12 cellular contexts compared by ENCODE assay signal in the genomic region with DNA sequence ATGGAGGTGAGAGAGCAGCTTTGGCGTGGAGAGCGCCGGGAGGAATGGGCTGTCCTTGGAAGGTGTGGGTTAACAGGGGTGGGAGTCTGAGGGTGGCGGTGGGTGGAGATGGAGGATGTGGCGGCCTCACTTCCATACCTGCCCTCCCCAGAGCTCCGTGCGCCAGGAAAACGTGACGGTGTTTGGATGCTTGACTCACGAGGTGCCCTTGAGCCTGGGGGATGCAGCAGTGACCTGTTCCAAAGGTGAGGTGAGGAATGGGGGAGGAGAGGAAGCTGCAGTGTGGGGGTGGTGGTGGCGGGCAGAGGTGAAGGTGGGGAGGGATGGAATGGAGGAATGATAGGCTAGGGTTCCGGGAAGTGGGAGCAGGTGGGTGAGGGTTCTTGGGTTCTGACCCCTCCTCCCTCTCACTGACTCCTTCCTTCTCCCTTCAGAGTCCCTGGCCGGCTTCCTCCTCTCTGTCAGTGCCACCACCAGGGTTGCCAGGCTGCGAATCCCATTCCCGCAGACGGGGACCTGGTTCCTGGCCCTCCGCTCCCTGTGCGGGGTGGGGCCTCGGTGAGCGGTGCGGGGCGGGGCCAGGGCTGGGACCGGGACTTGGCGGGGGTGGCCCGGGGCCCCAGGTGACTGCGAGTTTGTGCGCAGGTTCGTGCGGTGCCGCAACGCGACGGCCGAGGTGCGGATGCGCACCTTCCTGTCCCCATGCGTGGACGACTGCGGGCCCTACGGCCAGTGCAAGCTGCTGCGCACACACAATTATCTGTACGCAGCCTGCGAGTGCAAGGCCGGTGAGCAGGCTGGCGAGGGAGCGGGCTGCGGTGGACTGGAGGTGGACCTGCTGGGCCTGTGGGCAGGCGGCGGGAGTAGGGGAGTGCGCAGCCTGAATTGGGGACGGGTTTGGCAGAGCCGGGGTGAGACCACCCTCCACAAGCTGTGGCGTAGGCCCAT. TPM values are rescaled to one million over a fixed set of nuclear protein-coding genes. Genes with fewer than 3 reads are reported as not detected.
DNase-seq lines count a peak whose midpoint lies in the region; ATAC-seq lines count a peak whose summit lies in the region.
"Had no signal": no experiment of that assay in that cellular context is flagged by ENCODE, and none has a peak within 500 bp of the region (broad histone marks: within the 10 kb centered on the region; RNA-seq: fewer than 3 reads in every experiment).

No MANE protein-coding gene starts in this region.

- WGBS in HUES64 = 15% methylated on average over 52 of the region's 53 CpGs

- peaks cover 47% of the 10 kb centered on the region for H3K4me1 Mint-ChIP-seq in memory B cell
- peaks cover 7 to 19% of the 10 kb centered on the region in 2 donors for H3K4me1 Mint-ChIP-seq in natural killer cell treated with Interleukin-12 subunit alpha and Interleukin-12 subunit beta and Interleukin-15 and Interleukin-18, amount 100 ng/mL, for 72 hours (ENCODE audit: low read depth in 2 of 2)

- ATAC-seq in memory B cell (ENCODE audit: low read depth) = no peak
- no peak for ATAC-seq in natural killer cell treated with Interleukin-12 subunit alpha and Interleukin-12 subunit beta and Interleukin-15 and Interleukin-18, amount 100 ng/mL, for 72 hours
- no peak for ATAC-seq in GM19035 (IDR thresholded peaks at IDR 0.05; ENCODE audit: unreplicated experiment)
- ATAC-seq: K562 had no signal

- peaks cover 3% of the 10 kb centered on the region; the same call in 1 of the 2 replicates for H3K36me3 ChIP-seq in HUES64 (ENCODE audit: insufficient read depth, low read length)
- H3K36me3 ChIP-seq in stomach smooth muscle (ENCODE audit: control insufficient read depth in 2 of 2, insufficient read depth in 2 of 2, low read length in 2 of 2) = peaks cover 14 to 16% of the 10 kb centered on the region in 2 donors

- H3K9me3 Mint-ChIP-seq in memory B cell = no peaks in the 10 kb centered on the region
- no peaks in the 10 kb centered on the region for H3K9me3 Mint-ChIP-seq in natural killer cell treated with Interleukin-12 subunit alpha and Interleukin-12 subunit beta and Interleukin-15 and Interleukin-18, amount 100 ng/mL, for 72 hours

- H3K27me3 ChIP-seq in HUES64 (ENCODE audit: insufficient read depth, low read length) (peaks cover 19% of the 10 kb centered on the region), stomach smooth muscle (ENCODE audit: control insufficient read depth in 1 of 2, insufficient read depth in 2 of 2, low read length in 2 of 2) (no peaks in the 10 kb centered on the region)
- H3K27me3 ChIP-seq: tibial nerve had no signal

- H3K9ac ChIP-seq in HUES64 (ENCODE audit: low read depth, low read length) (peak overlapping the region; percentile 27; the same call in 1 of the 2 replicates), stomach smooth muscle (ENCODE audit: low read length in 2 of 2) (peak overlapping the region in 1 of 2 donors; percentile 2)

- H3K4me3 Mint-ChIP-seq in memory B cell = peak overlapping the region; percentile 49
- no peak overlapping the region for H3K4me3 Mint-ChIP-seq in natural killer cell treated with Interleukin-12 subunit alpha and Interleukin-12 subunit beta and Interleukin-15 and Interleukin-18, amount 100 ng/mL, for 72 hours

- peaks cover 2% of the 10 kb centered on the region for H3K36me3 Mint-ChIP-seq in memory B cell
- no peaks in the 10 kb centered on the region for H3K36me3 Mint-ChIP-seq in natural killer cell treated with Interleukin-12 subunit alpha and Interleukin-12 subunit beta and Interleukin-15 and Interleukin-18, amount 100 ng/mL, for 72 hours

- H3K27ac Mint-ChIP-seq in memory B cell = peak overlapping the region; percentile 48
- H3K27ac Mint-ChIP-seq in natural killer cell treated with Interleukin-12 subunit alpha and Interleukin-12 subunit beta and Interleukin-15 and Interleukin-18, amount 100 ng/mL, for 72 hours = no peak overlapping the region

- H3K27ac ChIP-seq in HUES64 (ENCODE audit: low read depth, low read length) (peak overlapping the region; percentile 44; the same call in 1 of the 2 replicates), caudate nucleus (ENCODE audit: low read depth, low read length) (peak overlapping the region; percentile 46), stomach smooth muscle (ENCODE audit: low read length) (peak overlapping the region; percentile 76)

- DNase-seq in caudate nucleus (lab: John Stamatoyannopoulos, UW) (peak in 8 of 61 donors; percentile 8 to 56 (median 20)), memory B cell (ENCODE audit: low spot score in 2 of 2) (no peak), SIG-M5 (lab: John Stamatoyannopoulos, UW) (no peak)
- no peak for DNase-seq in natural killer cell treated with Interleukin-12 subunit alpha and Interleukin-12 subunit beta and Interleukin-15 and Interleukin-18, amount 100 ng/mL, for 72 hours (ENCODE audit: low spot score)
- DNase-seq in stimulated activated CD4-positive, alpha-beta T cell treated with anti-CD3 and anti-CD28 coated beads, Interleukin-12 subunit alpha, Interleukin-12 subunit beta, amount 100 ng/mL, for 4 hours = no peak
- DNase-seq: DMS79, heart right ventricle had no signal

- H3K9me3 ChIP-seq in HUES64 (ENCODE audit: insufficient read depth, low read depth, low read length) (no peaks in the 10 kb centered on the region), stomach smooth muscle (ENCODE audit: control insufficient read depth in 2 of 2, low read length in 2 of 2) (no peaks in the 10 kb centered on the region)
- H3K9me3 ChIP-seq: heart right ventricle, tibial nerve had no signal

- H3K27me3 Mint-ChIP-seq in memory B cell = no peaks in the 10 kb centered on the region
- no peaks in the 10 kb centered on the region for H3K27me3 Mint-ChIP-seq in natural killer cell treated with Interleukin-12 subunit alpha and Interleukin-12 subunit beta and Interleukin-15 and Interleukin-18, amount 100 ng/mL, for 72 hours

- H3K4me1 ChIP-seq in HUES64 (ENCODE audit: insufficient read depth, low read length) (peaks cover 23% of the 10 kb centered on the region), stomach smooth muscle (ENCODE audit: control insufficient read depth, insufficient read depth, low read length) (peaks cover 44% of the 10 kb centered on the region)

- H3K4me3 ChIP-seq in HUES64 (ENCODE audit: low read length) (peak overlapping the region; percentile 59), stomach smooth muscle (ENCODE audit: low read length in 2 of 2) (peak overlapping the region in 1 of 2 donors; percentile 15)
- H3K4me3 ChIP-seq: heart right ventricle, K562, tibial nerve had no signal

RNA-seq across cellular contexts. Expression of gene TMEM8B, which starts 17.1 kb away (rescaled TPM):
- polyA plus RNA-seq in HUES64 (2013, experiment 1 of 2) = 4.5 TPM
- 8.4 TPM for polyA plus RNA-seq in HUES64 (2013, experiment 2 of 2)
- total RNA-seq in natural killer cell treated with Interleukin-12 subunit alpha and Interleukin-12 subunit beta and Interleukin-15 and Interleukin-18, amount 100 ng/mL, for 72 hours = 1 to 10 TPM; 1.8 TPM

RNA-seq across cellular contexts. Expression of gene FAM221B, which starts 17.6 kb away (rescaled TPM):
- polyA plus RNA-seq in HUES64 (2013, experiment 1 of 2) = not detected
- not detected for polyA plus RNA-seq in HUES64 (2013, experiment 2 of 2)
- not detected for total RNA-seq in natural killer cell treated with Interleukin-12 subunit alpha and Interleukin-12 subunit beta and Interleukin-15 and Interleukin-18, amount 100 ng/mL, for 72 hours
- total RNA-seq: heart right ventricle, K562, tibial nerve had no signal
- polyA plus RNA-seq: heart right ventricle had no signal

RNA-seq across cellular contexts. Expression of gene OR13J1, which starts 24.1 kb away (rescaled TPM):
- polyA plus RNA-seq in HUES64 (2013, experiment 1 of 2) = not detected
- not detected for polyA plus RNA-seq in HUES64 (2013, experiment 2 of 2)
- total RNA-seq in natural killer cell treated with Interleukin-12 subunit alpha and Interleukin-12 subunit beta and Interleukin-15 and Interleukin-18, amount 100 ng/mL, for 72 hours = not detected
- total RNA-seq: heart right ventricle, K562, tibial nerve had no signal
- polyA plus RNA-seq: heart right ventricle, K562 had no signal

RNA-seq across cellular contexts. Expression of gene HINT2, which starts 31.3 kb away (rescaled TPM):
- 33.1 TPM for polyA plus RNA-seq in HUES64 (2013, experiment 1 of 2)
- 37.8 TPM for polyA plus RNA-seq in HUES64 (2013, experiment 2 of 2)
- 10 to 100 TPM; 40.8 to 46.8 TPM for total RNA-seq in natural killer cell treated with Interleukin-12 subunit alpha and Interleukin-12 subunit beta and Interleukin-15 and Interleukin-18, amount 100 ng/mL, for 72 hours

RNA-seq across cellular contexts. Expression of gene SPAG8, which starts 34.0 kb away (rescaled TPM):
- polyA plus RNA-seq in HUES64 (2013, experiment 1 of 2) = not detected
- 0.32 TPM for polyA plus RNA-seq in HUES64 (2013, experiment 2 of 2)
- 1 to 10 TPM in 1 of 2 donors, under 1 TPM in 1; 0.19 to 1.6 TPM for total RNA-seq in natural killer cell treated with Interleukin-12 subunit alpha and Interleukin-12 subunit beta and Interleukin-15 and Interleukin-18, amount 100 ng/mL, for 72 hours
